Comparison of ENCODE assay signal across 17 cellular contexts in genomic region chr3:98890960-98891910, GRCh38. TPM values are rescaled to one million over a fixed set of nuclear protein-coding genes. Genes with fewer than 3 reads are reported as not detected.
DNase-seq lines count a peak whose midpoint lies in the region; ATAC-seq and TF ChIP-seq lines count a peak whose summit lies in the region.
"Had no signal": no experiment of that assay in that cellular context is flagged by ENCODE, and none has a peak within 500 bp of the region (broad histone marks: within the 10 kb centered on the region; RNA-seq: fewer than 3 reads in every experiment).

No MANE protein-coding gene starts in this region.

- no peak overlapping the region for H2BK12ac ChIP-seq in mesenchymal stem cell (ENCODE audit: low read length in 2 of 2)

- H3K4me3 ChIP-seq in ACC112 (ENCODE audit: low read depth, low read length) (peak overlapping the region; percentile 99), RWPE2 (ENCODE audit: severe bottlenecking) (no peak overlapping the region), mesenchymal stem cell (ENCODE audit: insufficient read depth in 1 of 2, low read depth in 1 of 2, low read length in 2 of 2) (peak overlapping the region in 1 of 2 experiments; percentile 95)

- H3K27ac Mint-ChIP-seq in glutamatergic neuron (ENCODE audit: unreplicated experiment), result no peak overlapping the region
- H3K27ac Mint-ChIP-seq: activated naive CD8-positive, alpha-beta T cell treated with anti-CD3 and anti-CD28 coated beads, Interleukin-2, amount 50 U/mL, for 24 hours; activated T-helper 1 cell treated with anti-CD3 and anti-CD28 coated beads, Interleukin-12 subunit alpha, Interleukin-12 subunit beta, Interleukin-2, Interleukin-4 antibody, amounts not matched to agents 30 ng/mL and 10 ng/mL and 1 ng/mL, durations not matched to agents 14 hours and 24 hours and 36 hours; stimulated activated naive CD8-positive, alpha-beta T cell treated with anti-CD3 and anti-CD28 coated beads, Interleukin-15, amount 100 ng/mL, for 72 hours had no signal

- no peak for TF ChIP-seq CTCF in RWPE2 (IDR thresholded peaks at IDR 0.05; ENCODE audit: poor library complexity, severe bottlenecking)
- TF ChIP-seq CTCF in glutamatergic neuron (IDR thresholded peaks at IDR 0.05; ENCODE audit: partially characterized antibody, unreplicated experiment), result no peak

- H3K4me3 Mint-ChIP-seq in glutamatergic neuron (ENCODE audit: unreplicated experiment), result no peak overlapping the region
- H3K4me3 Mint-ChIP-seq: activated naive CD8-positive, alpha-beta T cell treated with anti-CD3 and anti-CD28 coated beads, Interleukin-2, amount 50 U/mL, for 24 hours; activated T-helper 1 cell treated with anti-CD3 and anti-CD28 coated beads, Interleukin-12 subunit alpha, Interleukin-12 subunit beta, Interleukin-2, Interleukin-4 antibody, amounts not matched to agents 30 ng/mL and 10 ng/mL and 1 ng/mL, durations not matched to agents 14 hours and 24 hours and 36 hours; stimulated activated naive CD8-positive, alpha-beta T cell treated with anti-CD3 and anti-CD28 coated beads, Interleukin-15, amount 100 ng/mL, for 72 hours had no signal

- H3K27me3 Mint-ChIP-seq in glutamatergic neuron (ENCODE audit: unreplicated experiment), result no peaks in the 10 kb centered on the region
- H3K27me3 Mint-ChIP-seq: activated naive CD8-positive, alpha-beta T cell treated with anti-CD3 and anti-CD28 coated beads, Interleukin-2, amount 50 U/mL, for 24 hours; stimulated activated naive CD8-positive, alpha-beta T cell treated with anti-CD3 and anti-CD28 coated beads, Interleukin-15, amount 100 ng/mL, for 72 hours had no signal

- no peak overlapping the region for H3K23ac ChIP-seq in mesenchymal stem cell (ENCODE audit: low read length in 2 of 2)

- H4K91ac ChIP-seq in mesenchymal stem cell (ENCODE audit: low read length), result no peak overlapping the region

- peaks cover 97% of the 10 kb centered on the region for H3K4me1 ChIP-seq in ACC112 (ENCODE audit: control insufficient read depth, insufficient read depth, low read length, unreplicated experiment)
- H3K4me1 ChIP-seq in RWPE2 (ENCODE audit: insufficient read depth, poor library complexity, severe bottlenecking), result peaks cover 80% of the 10 kb centered on the region
- H3K4me1 ChIP-seq in mesenchymal stem cell (ENCODE audit: control insufficient read depth, insufficient read depth, low read depth, low read length), result no peaks in the 10 kb centered on the region

- H2BK5ac ChIP-seq in mesenchymal stem cell (ENCODE audit: low read depth, low read length, poor library complexity, severe bottlenecking), result no peak overlapping the region

- in situ Hi-C loops in ACHN (cut with HindIII; ENCODE audit: low pct_ligation_motif_present, low pct_unique_long_range_greater_than_20kb, low sequenced_read_pairs), result loop anchor here (25.0 kb wide), 1 partner anchor 96 kb away; no protein-coding TSS in a partner anchor

- no peaks in the 10 kb centered on the region for H3K36me3 Mint-ChIP-seq in glutamatergic neuron (ENCODE audit: unreplicated experiment)

- H3K36me3 ChIP-seq in ACC112 (ENCODE audit: insufficient read depth, low read length), result peaks cover 38% of the 10 kb centered on the region
- H3K36me3 ChIP-seq in RWPE2 (ENCODE audit: low read depth), result peaks cover 59% of the 10 kb centered on the region
- H3K36me3 ChIP-seq in mesenchymal stem cell (ENCODE audit: control insufficient read depth in 1 of 2, insufficient read depth in 2 of 2, low read depth in 1 of 2, low read length in 2 of 2), result peaks cover 0 to 85% of the 10 kb centered on the region in 2 experiments

- H3K14ac ChIP-seq in mesenchymal stem cell (ENCODE audit: low read length in 2 of 2), result peak overlapping the region in 1 of 2 experiments; percentile 81

- H3K79me2 ChIP-seq in ACC112 (ENCODE audit: control insufficient read depth, insufficient read depth, low read length, unreplicated experiment), result peaks cover 99% of the 10 kb centered on the region

- WGBS in mesenchymal stem cell, result 41% methylated on average over 3 of the region's 4 CpGs

- H4K8ac ChIP-seq in mesenchymal stem cell (ENCODE audit: low read length), result no peak overlapping the region

- peaks cover 16% of the 10 kb centered on the region for H3K4me1 Mint-ChIP-seq in glutamatergic neuron (ENCODE audit: low read depth, unreplicated experiment)
- H3K4me1 Mint-ChIP-seq: activated naive CD8-positive, alpha-beta T cell treated with anti-CD3 and anti-CD28 coated beads, Interleukin-2, amount 50 U/mL, for 24 hours; stimulated activated naive CD8-positive, alpha-beta T cell treated with anti-CD3 and anti-CD28 coated beads, Interleukin-15, amount 100 ng/mL, for 72 hours had no signal

- H3K9me3 Mint-ChIP-seq in glutamatergic neuron (ENCODE audit: unreplicated experiment), result no peaks in the 10 kb centered on the region
- H3K9me3 Mint-ChIP-seq: activated naive CD8-positive, alpha-beta T cell treated with anti-CD3 and anti-CD28 coated beads, Interleukin-2, amount 50 U/mL, for 24 hours; activated T-helper 1 cell treated with anti-CD3 and anti-CD28 coated beads, Interleukin-12 subunit alpha, Interleukin-12 subunit beta, Interleukin-2, Interleukin-4 antibody, amounts not matched to agents 30 ng/mL and 10 ng/mL and 1 ng/mL, durations not matched to agents 14 hours and 24 hours and 36 hours; stimulated activated naive CD8-positive, alpha-beta T cell treated with anti-CD3 and anti-CD28 coated beads, Interleukin-15, amount 100 ng/mL, for 72 hours had no signal

- H3K27ac ChIP-seq in ACC112 (ENCODE audit: low read depth, low read length) (peak overlapping the region; percentile 41), RWPE2 (ENCODE audit: poor library complexity, severe bottlenecking) (peak overlapping the region; percentile 78), mesenchymal stem cell (ENCODE audit: low read length, poor library complexity, severe bottlenecking) (peak overlapping the region; percentile 99)

- H3K9me3 ChIP-seq in RWPE2 (ENCODE audit: severe bottlenecking) (no peaks in the 10 kb centered on the region), mesenchymal stem cell (ENCODE audit: control insufficient read depth, low read length) (no peaks in the 10 kb centered on the region)

- H3K4me2 ChIP-seq in mesenchymal stem cell (ENCODE audit: low read length, poor library complexity, severe bottlenecking), result peak overlapping the region; percentile 80

- DNase-seq in RWPE2 (ENCODE audit: low spot score), result no peak
- DNase-seq in fibroblast of peridontal ligament (ENCODE audit: extremely low read depth), result peak; percentile 20
- peak; percentile 41 for DNase-seq in mesenchymal stem cell
- DNase-seq in ACHN, result no peak
- DNase-seq in glutamatergic neuron, result no peak
- no peak for DNase-seq in NK-92 (lab: John Stamatoyannopoulos, UW; ENCODE audit: unreplicated experiment)
- DNase-seq: activated CD4-positive, CD25-positive, alpha-beta regulatory T cell; activated CD8-positive, alpha-beta memory T cell treated with anti-CD3 and anti-CD28 coated beads for 24 hours; activated naive CD8-positive, alpha-beta T cell treated with anti-CD3 and anti-CD28 coated beads, Interleukin-2, amount 50 U/mL, for 24 hours; head of caudate nucleus; Kasumi-1; NCI-H1417 treated with DMSO at 0.1 percent for 48 hours; SHP77 treated with DMSO at 0.1 percent for 48 hours; stimulated activated naive CD8-positive, alpha-beta T cell treated with anti-CD3 and anti-CD28 coated beads, Interleukin-15, amount 100 ng/mL, for 72 hours had no signal

- no peak overlapping the region for H2BK120ac ChIP-seq in mesenchymal stem cell (ENCODE audit: low read depth, low read length)

- H2BK15ac ChIP-seq in mesenchymal stem cell (ENCODE audit: low read depth, poor library complexity, severe bottlenecking), result no peak overlapping the region

- no peak overlapping the region for H2AK5ac ChIP-seq in mesenchymal stem cell (ENCODE audit: low read length, severe bottlenecking)

- ATAC-seq in RWPE2 (ENCODE audit: low read depth) (no peak), GM21367 (IDR thresholded peaks at IDR 0.05; ENCODE audit: unreplicated experiment) (no peak)
- ATAC-seq: activated naive CD8-positive, alpha-beta T cell treated with anti-CD3 and anti-CD28 coated beads, Interleukin-2, amount 50 U/mL, for 24 hours; stimulated activated naive CD8-positive, alpha-beta T cell treated with anti-CD3 and anti-CD28 coated beads, Interleukin-15, amount 100 ng/mL, for 72 hours had no signal

- H3K9ac ChIP-seq in mesenchymal stem cell (ENCODE audit: low read length), result peak overlapping the region; percentile 98

- no peak overlapping the region for H3K4ac ChIP-seq in mesenchymal stem cell (ENCODE audit: low read depth in 1 of 2, low read length in 2 of 2)

- no peak overlapping the region for H3K18ac ChIP-seq in mesenchymal stem cell (ENCODE audit: low read depth in 1 of 2, low read length in 2 of 2)

- H2AFZ ChIP-seq in ACC112 (ENCODE audit: low read length, unreplicated experiment), result no peak overlapping the region
- no peak overlapping the region for H2AFZ ChIP-seq in mesenchymal stem cell (ENCODE audit: low read depth, low read length)

- no peaks in the 10 kb centered on the region for H3K79me1 ChIP-seq in mesenchymal stem cell (replicated peaks; ENCODE audit: low read length, poor library complexity, severe bottlenecking)

- H3K27me3 ChIP-seq in ACC112 (ENCODE audit: insufficient read depth, low read length), result no peaks in the 10 kb centered on the region
- no peaks in the 10 kb centered on the region for H3K27me3 ChIP-seq in RWPE2 (ENCODE audit: insufficient read depth, poor library complexity, severe bottlenecking)
- H3K27me3 ChIP-seq in mesenchymal stem cell (ENCODE audit: control insufficient read depth in 1 of 2, insufficient read depth in 1 of 2, low read length in 2 of 2), result no peaks in the 10 kb centered on the region

RNA-seq across cellular contexts. Expression of gene DCBLD2, which starts 10.3 kb away (rescaled TPM):
- polyA plus RNA-seq in mesenchymal stem cell (2013, experiment 1 of 2), result 47.2 TPM
- polyA plus RNA-seq in mesenchymal stem cell (2013, experiment 2 of 2), result 46.5 TPM
- total RNA-seq in glutamatergic neuron (ENCODE audit: unreplicated experiment), result 33.9 TPM

Comparison
In these comparisons a context has a peak if more than half of its experiments do, and no peak if none do; other contexts are left out.
1. H3K27ac ChIP-seq: peak in every context shown above with its lines; median percentile 99 in mesenchymal stem cell; 78 in RWPE2; 41 in ACC112.
2. DNase-seq: peak in fibroblast of peridontal ligament (single experiment) and mesenchymal stem cell (single experiment); none in RWPE2 (single experiment), ACHN (single experiment), glutamatergic neuron (single experiment) and NK-92 (single experiment).